ENCODE assay signal across 3 cellular contexts in genomic region chr6:127834136-127834535, GRCh38.
TF ChIP-seq lines count a peak whose summit lies in the region.

No MANE protein-coding gene starts in this region.

TF ChIP-seq in SK-N-SH, 30 proteins besides CTCF, POLR2A, EP300 and RAD21 (continued from another document):
- TF ChIP-seq MXI1 (IDR thresholded peaks at IDR 0.05; ENCODE audit: low read depth, low read length): no peak
- no peak for TF ChIP-seq MEF2A (IDR thresholded peaks at IDR 0.05; ENCODE audit: borderline replicate concordance, low read depth)
- TF ChIP-seq JUND (IDR thresholded peaks at IDR 0.05): no peak
- TF ChIP-seq ELF1 (IDR thresholded peaks at IDR 0.05): no peak
- no peak for TF ChIP-seq GABPA (IDR thresholded peaks at IDR 0.05; ENCODE audit: low read depth)
- no peak for TF ChIP-seq YY1 (IDR thresholded peaks at IDR 0.05; ENCODE audit: low read depth)
- no peak for TF ChIP-seq NRF1 (IDR thresholded peaks at IDR 0.05; ENCODE audit: low read depth, low read length)

TF ChIP-seq in HepG2, 621 proteins besides CTCF, POLR2A, EP300 and RAD21 (continued from another document and continues in another):
- TF ChIP-seq, protein P1, sequence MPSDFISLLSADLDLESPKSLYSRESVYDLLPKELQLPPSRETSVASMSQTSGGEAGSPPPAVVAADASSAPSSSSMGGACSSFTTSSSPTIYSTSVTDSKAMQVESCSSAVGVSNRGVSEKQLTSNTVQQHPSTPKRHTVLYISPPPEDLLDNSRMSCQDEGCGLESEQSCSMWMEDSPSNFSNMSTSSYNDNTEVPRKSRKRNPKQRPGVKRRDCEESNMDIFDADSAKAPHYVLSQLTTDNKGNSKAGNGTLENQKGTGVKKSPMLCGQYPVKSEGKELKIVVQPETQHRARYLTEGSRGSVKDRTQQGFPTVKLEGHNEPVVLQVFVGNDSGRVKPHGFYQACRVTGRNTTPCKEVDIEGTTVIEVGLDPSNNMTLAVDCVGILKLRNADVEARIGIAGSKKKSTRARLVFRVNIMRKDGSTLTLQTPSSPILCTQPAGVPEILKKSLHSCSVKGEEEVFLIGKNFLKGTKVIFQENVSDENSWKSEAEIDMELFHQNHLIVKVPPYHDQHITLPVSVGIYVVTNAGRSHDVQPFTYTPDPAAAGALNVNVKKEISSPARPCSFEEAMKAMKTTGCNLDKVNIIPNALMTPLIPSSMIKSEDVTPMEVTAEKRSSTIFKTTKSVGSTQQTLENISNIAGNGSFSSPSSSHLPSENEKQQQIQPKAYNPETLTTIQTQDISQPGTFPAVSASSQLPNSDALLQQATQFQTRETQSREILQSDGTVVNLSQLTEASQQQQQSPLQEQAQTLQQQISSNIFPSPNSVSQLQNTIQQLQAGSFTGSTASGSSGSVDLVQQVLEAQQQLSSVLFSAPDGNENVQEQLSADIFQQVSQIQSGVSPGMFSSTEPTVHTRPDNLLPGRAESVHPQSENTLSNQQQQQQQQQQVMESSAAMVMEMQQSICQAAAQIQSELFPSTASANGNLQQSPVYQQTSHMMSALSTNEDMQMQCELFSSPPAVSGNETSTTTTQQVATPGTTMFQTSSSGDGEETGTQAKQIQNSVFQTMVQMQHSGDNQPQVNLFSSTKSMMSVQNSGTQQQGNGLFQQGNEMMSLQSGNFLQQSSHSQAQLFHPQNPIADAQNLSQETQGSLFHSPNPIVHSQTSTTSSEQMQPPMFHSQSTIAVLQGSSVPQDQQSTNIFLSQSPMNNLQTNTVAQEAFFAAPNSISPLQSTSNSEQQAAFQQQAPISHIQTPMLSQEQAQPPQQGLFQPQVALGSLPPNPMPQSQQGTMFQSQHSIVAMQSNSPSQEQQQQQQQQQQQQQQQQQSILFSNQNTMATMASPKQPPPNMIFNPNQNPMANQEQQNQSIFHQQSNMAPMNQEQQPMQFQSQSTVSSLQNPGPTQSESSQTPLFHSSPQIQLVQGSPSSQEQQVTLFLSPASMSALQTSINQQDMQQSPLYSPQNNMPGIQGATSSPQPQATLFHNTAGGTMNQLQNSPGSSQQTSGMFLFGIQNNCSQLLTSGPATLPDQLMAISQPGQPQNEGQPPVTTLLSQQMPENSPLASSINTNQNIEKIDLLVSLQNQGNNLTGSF (CRISPR knock-in tag; IDR thresholded peaks at IDR 0.05): no peak
- TF ChIP-seq ZBTB33 (CRISPR knock-in tag; IDR thresholded peaks at IDR 0.05) (no peak), ZNF30 (CRISPR knock-in tag; IDR thresholded peaks at IDR 0.05) (no peak), ZFP36L2 (CRISPR knock-in tag; IDR thresholded peaks at IDR 0.05) (no peak), ZFP1 (CRISPR knock-in tag; IDR thresholded peaks at IDR 0.05) (no peak), ZNF570 (CRISPR knock-in tag; IDR thresholded peaks at IDR 0.05; ENCODE audit: borderline replicate concordance) (no peak), HDAC1 (CRISPR knock-in tag; IDR thresholded peaks at IDR 0.05) (no peak), PATZ1 (CRISPR knock-in tag; IDR thresholded peaks at IDR 0.05) (no peak), PTBP1 (IDR thresholded peaks at IDR 0.05; ENCODE audit: low read depth, low read length, poor library complexity, severe bottlenecking) (no peak), CREBL2 (CRISPR knock-in tag; IDR thresholded peaks at IDR 0.05; ENCODE audit: borderline replicate concordance) (no peak)

TF ChIP-seq in HEK293T, 16 proteins besides CTCF, POLR2A, EP300 and RAD21 (continued from another document):
- no peak for TF ChIP-seq SUZ12 (IDR thresholded peaks at IDR 0.05)
- TF ChIP-seq L3MBTL2 (conservative IDR thresholded peaks at IDR 0.05): no peak
- TF ChIP-seq ELF4 (IDR thresholded peaks at IDR 0.05): no peak
- no peak for TF ChIP-seq FOXM1 (IDR thresholded peaks at IDR 0.05; ENCODE audit: borderline replicate concordance)
- TF ChIP-seq FOXA1 (IDR thresholded peaks at IDR 0.05): no peak
- no peak for TF ChIP-seq NFRKB (IDR thresholded peaks at IDR 0.05)
- TF ChIP-seq HDGF (IDR thresholded peaks at IDR 0.05; ENCODE audit: borderline replicate concordance): no peak
- TF ChIP-seq FOXK2 (IDR thresholded peaks at IDR 0.05): no peak
